ENCODE assay signal across 1 cellular context in genomic region chr6:35497571-35498406, GRCh38.
TF ChIP-seq lines count a peak whose summit lies in the region.

No MANE protein-coding gene starts in this region.

TF ChIP-seq in HepG2, 621 proteins besides CTCF, POLR2A, EP300 and RAD21 (continued from another document and continues in another):
- TF ChIP-seq ZBTB40 (IDR thresholded peaks at IDR 0.05) = no peak
- TF ChIP-seq ZBTB40 (CRISPR knock-in tag; IDR thresholded peaks at IDR 0.05) = peak; percentile 56
- no peak for TF ChIP-seq POLR2AphosphoS2 (IDR thresholded peaks at IDR 0.05; ENCODE audit: low read depth, low read length)
- peak; percentile 82 for TF ChIP-seq ZBTB26 (CRISPR knock-in tag; IDR thresholded peaks at IDR 0.05; ENCODE audit: borderline replicate concordance)
- no peak for TF ChIP-seq NCOA5 (CRISPR knock-in tag; IDR thresholded peaks at IDR 0.05)
- TF ChIP-seq ZBTB20 (CRISPR knock-in tag; IDR thresholded peaks at IDR 0.05; ENCODE audit: borderline replicate concordance, low read depth) = peak; percentile 43; the same call in 1 of the 2 replicates
- TF ChIP-seq TERF1 (CRISPR knock-in tag; IDR thresholded peaks at IDR 0.05) = peak; percentile 84; the same call in 1 of the 2 replicates
- TF ChIP-seq PLSCR1 (CRISPR knock-in tag; IDR thresholded peaks at IDR 0.05; ENCODE audit: borderline replicate concordance) = peak; percentile 74; the same call in 1 of the 2 replicates
- no peak for TF ChIP-seq ZNF225 (CRISPR knock-in tag; IDR thresholded peaks at IDR 0.05)
- TF ChIP-seq CREB1 (IDR thresholded peaks at IDR 0.05) = no peak
- no peak for TF ChIP-seq CREB1 (CRISPR knock-in tag; IDR thresholded peaks at IDR 0.05)
- peak; percentile 71 for TF ChIP-seq ZNF776 (CRISPR knock-in tag; IDR thresholded peaks at IDR 0.05)
- TF ChIP-seq ZNF557 (CRISPR knock-in tag; IDR thresholded peaks at IDR 0.05) = peak; percentile 97
- TF ChIP-seq ZSCAN5A (CRISPR knock-in tag; IDR thresholded peaks at IDR 0.05; ENCODE audit: borderline replicate concordance) = 0 out of 2 replicates have a peak, but pooled peaks have one; percentile 40
- TF ChIP-seq BCL6 (CRISPR knock-in tag; IDR thresholded peaks at IDR 0.05) = 0 out of 2 replicates have a peak, but pooled peaks have one; percentile 23
- no peak for TF ChIP-seq ZNF570 (CRISPR knock-in tag; IDR thresholded peaks at IDR 0.05; ENCODE audit: borderline replicate concordance)
- TF ChIP-seq PRDM15 (CRISPR knock-in tag; IDR thresholded peaks at IDR 0.05) = peak; percentile 82; the same call in 1 of the 2 replicates
- 0 out of 2 replicates have a peak, but pooled peaks have one; percentile 71 for TF ChIP-seq CAMTA2 (CRISPR knock-in tag; IDR thresholded peaks at IDR 0.05; ENCODE audit: borderline replicate concordance)
- TF ChIP-seq USF2 (IDR thresholded peaks at IDR 0.05; ENCODE audit: low read depth, low read length) = no peak
- no peak for TF ChIP-seq USF2 (CRISPR knock-in tag; IDR thresholded peaks at IDR 0.05; ENCODE audit: borderline replicate concordance)
- TF ChIP-seq ZMYM2 (CRISPR knock-in tag; IDR thresholded peaks at IDR 0.05) = peak; percentile 79
- peak; percentile 58; the same call in 1 of the 2 replicates for TF ChIP-seq ZSCAN21 (CRISPR knock-in tag; IDR thresholded peaks at IDR 0.05; ENCODE audit: borderline replicate concordance)
- peak; percentile 80; the same call in 1 of the 2 replicates for TF ChIP-seq ZNF674 (CRISPR knock-in tag; IDR thresholded peaks at IDR 0.05; ENCODE audit: low read depth)
- 0 out of 2 replicates have a peak, but pooled peaks have one; percentile 76 for TF ChIP-seq RARG (CRISPR knock-in tag; IDR thresholded peaks at IDR 0.05; ENCODE audit: low read depth)
- peak; percentile 94 for TF ChIP-seq HOXD1 (CRISPR knock-in tag; IDR thresholded peaks at IDR 0.05)
- TF ChIP-seq ZNF652 (CRISPR knock-in tag; IDR thresholded peaks at IDR 0.05; ENCODE audit: borderline replicate concordance, low read depth) = no peak; the same call in 1 of the 2 replicates
- peak; percentile 92 for TF ChIP-seq ZNF790 (CRISPR knock-in tag; IDR thresholded peaks at IDR 0.05; ENCODE audit: borderline replicate concordance)
- peak; percentile 59; the same call in 1 of the 2 replicates for TF ChIP-seq IRF9 (CRISPR knock-in tag; IDR thresholded peaks at IDR 0.05; ENCODE audit: borderline replicate concordance)
- TF ChIP-seq ZNF510 (CRISPR knock-in tag; IDR thresholded peaks at IDR 0.05; ENCODE audit: low read depth) = peak; percentile 84; the same call in 1 of the 2 replicates
